Comparison of ENCODE assay signal across 22 cellular contexts in genomic region chr2:233266481-233266880, GRCh38. TPM values are rescaled to one million over a fixed set of nuclear protein-coding genes. Genes with fewer than 3 reads are reported as not detected.
A peak's percentile ranks its signal among the peaks of the same experiment; 100 is the strongest.
DNase-seq lines count a peak whose midpoint lies in the region; ATAC-seq and TF ChIP-seq lines count a peak whose summit lies in the region.
"Had no signal": no experiment of that assay in that cellular context is flagged by ENCODE, and none has a peak within 500 bp of the region (broad histone marks: within the 10 kb centered on the region; RNA-seq: fewer than 3 reads in every experiment).

No MANE protein-coding gene starts in this region.

- CTCF ChIA-PET in activated CD4-positive, alpha-beta T cell treated with anti-CD3 and anti-CD28 coated beads for 36 hours (lab: Charles Lee) = interaction anchor here (0.9 to 2.4 kb wide), 3 partner anchors 10 to 15 kb away, joined by 3 to 19 read pairs (median 4); partner anchors contain the start of gene ATG16L1

- no peaks in the 10 kb centered on the region for H3K27me3 ChIP-seq in HAP-1 (ENCODE audit: low read depth)
- H3K27me3 ChIP-seq: Peyer's patch, uterus had no signal

- H3K4me1 ChIP-seq in HAP-1 = peaks cover 17% of the 10 kb centered on the region
- H3K4me1 ChIP-seq: Peyer's patch, uterus had no signal

- DNase-seq in activated CD4-positive, alpha-beta T cell treated with anti-CD3 and anti-CD28 coated beads for 36 hours = no peak
- DNase-seq in activated CD4-positive, alpha-beta T cell treated with anti-CD3 and anti-CD28 coated beads, Interleukin-2, amount 50 U/mL, for 1 hour = no peak
- DNase-seq in HAP-1 (ENCODE audit: low spot score in 2 of 2) (peak; percentile 39 to 99), nephron progenitor cell (no peak), NCI-H1436 (lab: John Stamatoyannopoulos, UW) (no peak), substantia nigra (lab: John Stamatoyannopoulos, UW) (no peak), DMS53 (lab: John Stamatoyannopoulos, UW) (no peak)
- DNase-seq: activated CD8-positive, alpha-beta memory T cell treated with anti-CD3 and anti-CD28 coated beads, Interleukin-2, amount 50 U/mL, for 48 hours; NCI-H1092 treated with DMSO at 0.1 percent for 48 hours; NCI-H2081; NCI-H446; NK-92 treated with Interleukin-12 subunit alpha and Interleukin-12 subunit beta, amount 100 ng/mL, for 24 hours; stimulated activated CD4-positive, alpha-beta T cell treated with anti-CD3 and anti-CD28 coated beads, Interleukin-4, amount 100 ng/mL, for 1 hour; T1000; uterus had no signal

- H3K36me3 ChIP-seq in HAP-1 (replicated peaks) = peaks cover 70% of the 10 kb centered on the region
- H3K36me3 ChIP-seq: uterus had no signal

- no peak for ATAC-seq in activated CD4-positive, alpha-beta T cell treated with anti-CD3 and anti-CD28 coated beads for 36 hours

- H3K4me1 Mint-ChIP-seq in activated CD4-positive, alpha-beta T cell treated with anti-CD3 and anti-CD28 coated beads for 36 hours = peaks cover 63% of the 10 kb centered on the region
- peaks cover 67% of the 10 kb centered on the region for H3K4me1 Mint-ChIP-seq in activated naive CD8-positive, alpha-beta T cell (ENCODE audit: low read depth)
- H3K4me1 Mint-ChIP-seq in nephron progenitor cell = peaks cover 11% of the 10 kb centered on the region
- H3K4me1 Mint-ChIP-seq: brain had no signal

- peaks cover 78% of the 10 kb centered on the region for H3K36me3 Mint-ChIP-seq in activated CD4-positive, alpha-beta T cell treated with anti-CD3 and anti-CD28 coated beads for 36 hours (ENCODE audit: low read depth)
- peaks cover 25% of the 10 kb centered on the region for H3K36me3 Mint-ChIP-seq in activated naive CD8-positive, alpha-beta T cell
- H3K36me3 Mint-ChIP-seq in nephron progenitor cell (ENCODE audit: low read depth) = peaks cover 77% of the 10 kb centered on the region

- peak overlapping the region; percentile 98 for H3K27ac Mint-ChIP-seq in activated CD4-positive, alpha-beta T cell treated with anti-CD3 and anti-CD28 coated beads for 36 hours
- H3K27ac Mint-ChIP-seq in activated naive CD8-positive, alpha-beta T cell = peak overlapping the region; percentile 94
- peak overlapping the region; percentile 96 for H3K27ac Mint-ChIP-seq in nephron progenitor cell

- no peak overlapping the region for H3K4me3 ChIP-seq in HAP-1
- H3K4me3 ChIP-seq: Peyer's patch, uterus had no signal

- H3K9me3 Mint-ChIP-seq in activated CD4-positive, alpha-beta T cell treated with anti-CD3 and anti-CD28 coated beads for 36 hours (ENCODE audit: low read depth) = no peaks in the 10 kb centered on the region
- no peaks in the 10 kb centered on the region for H3K9me3 Mint-ChIP-seq in activated naive CD8-positive, alpha-beta T cell (ENCODE audit: low read depth)
- no peaks in the 10 kb centered on the region for H3K9me3 Mint-ChIP-seq in nephron progenitor cell
- H3K9me3 Mint-ChIP-seq: brain had no signal

- TF ChIP-seq CTCF in nephron progenitor cell (IDR thresholded peaks at IDR 0.05) = no peak

- no peak overlapping the region for H3K4me3 Mint-ChIP-seq in activated CD4-positive, alpha-beta T cell treated with anti-CD3 and anti-CD28 coated beads for 36 hours
- no peak overlapping the region for H3K4me3 Mint-ChIP-seq in activated naive CD8-positive, alpha-beta T cell
- no peak overlapping the region for H3K4me3 Mint-ChIP-seq in nephron progenitor cell
- H3K4me3 Mint-ChIP-seq: brain had no signal

- intact Hi-C loops in activated CD4-positive, alpha-beta T cell treated with anti-CD3 and anti-CD28 coated beads for 36 hours (cut with DNase I, micrococcal nuclease) = loop anchor here (5.0 kb wide), 5 partner anchors 86 to 659 kb away; partner anchors contain the start of gene DGKD (in 1 of the 2)

- in situ Hi-C loops in HAP-1 (cut with MboI; ENCODE audit: low sequenced_read_pairs) = no loop called here

- no peaks in the 10 kb centered on the region for H3K27me3 Mint-ChIP-seq in activated CD4-positive, alpha-beta T cell treated with anti-CD3 and anti-CD28 coated beads for 36 hours
- no peaks in the 10 kb centered on the region for H3K27me3 Mint-ChIP-seq in activated naive CD8-positive, alpha-beta T cell
- no peaks in the 10 kb centered on the region for H3K27me3 Mint-ChIP-seq in nephron progenitor cell (ENCODE audit: low read depth, poor library complexity)
- H3K27me3 Mint-ChIP-seq: brain had no signal

- POLR2A ChIA-PET in activated CD4-positive, alpha-beta T cell treated with anti-CD3 and anti-CD28 coated beads for 36 hours (lab: Charles Lee) = interaction anchor here (0.6 to 0.7 kb wide), 3 partner anchors 109 to 579 kb away, joined by 3 to 5 read pairs (median 3); no protein-coding TSS in a partner anchor

- no peak overlapping the region for H3K27ac ChIP-seq in substantia nigra (ENCODE audit: low read depth, low read length, poor library complexity, severe bottlenecking)
- H3K27ac ChIP-seq: uterus had no signal

- H3K9me3 ChIP-seq in HAP-1 = no peaks in the 10 kb centered on the region
- H3K9me3 ChIP-seq: Peyer's patch, uterus had no signal

RNA-seq across cellular contexts. Expression of gene ATG16L1, which starts 15.0 kb away (rescaled TPM):
- 10 to 100 TPM; 23.0 to 24.6 TPM for total RNA-seq in activated CD4-positive, alpha-beta T cell treated with anti-CD3 and anti-CD28 coated beads for 36 hours

RNA-seq across cellular contexts. Expression of gene SAG, which starts 41.1 kb away (rescaled TPM):
- under 1 TPM in 1 of 2 experiments, not detected in 1; 0.39 TPM for total RNA-seq in activated CD4-positive, alpha-beta T cell treated with anti-CD3 and anti-CD28 coated beads for 36 hours
- total RNA-seq: G401, Peyer's patch, SK-MEL-5, skeletal muscle tissue, subcutaneous adipose tissue had no signal

Comparison
In these comparisons a context has a peak if more than half of its experiments do, and no peak if none do; other contexts are left out.
1. DNase-seq: peak in HAP-1 (2 of 2); none in activated CD4-positive, alpha-beta T cell treated with anti-CD3 and anti-CD28 coated beads for 36 hours (single experiment), activated CD4-positive, alpha-beta T cell treated with anti-CD3 and anti-CD28 coated beads, Interleukin-2, amount 50 U/mL, for 1 hour (single experiment), nephron progenitor cell (single experiment), NCI-H1436 (single experiment), substantia nigra (0 of 49) and DMS53 (single experiment).
2. Peak in every context shown above with its lines, with median percentiles within 50 percentile points of each other: H3K27ac Mint-ChIP-seq.